ENCODE assay signal across 15 cellular contexts in genomic region chr17:15384142-15384803, GRCh38. TPM values are rescaled to one million over a fixed set of nuclear protein-coding genes. Genes with fewer than 3 reads are reported as not detected.
DNase-seq lines count a peak whose midpoint lies in the region; ATAC-seq, FAIRE-seq and TF ChIP-seq lines count a peak whose summit lies in the region.
"Had no signal": no experiment of that assay in that cellular context is flagged by ENCODE, and none has a peak within 500 bp of the region (broad histone marks: within the 10 kb centered on the region; RNA-seq: fewer than 3 reads in every experiment).

No MANE protein-coding gene starts in this region.

- H3K9me3 ChIP-seq in heart right ventricle, result no peaks in the 10 kb centered on the region
- H3K9me3 ChIP-seq in pancreas, result no peaks in the 10 kb centered on the region
- no peaks in the 10 kb centered on the region for H3K9me3 ChIP-seq in effector memory CD4-positive, alpha-beta T cell (ENCODE audit: control insufficient read depth, low read length)
- H3K9me3 ChIP-seq: BLaER1 had no signal

- peak; percentile 65 to 94 (median 82) for ATAC-seq in heart right ventricle
- ATAC-seq in pancreas, result peak in 3 of 4 donors; percentile 42 to 56 (median 44)
- no peak for ATAC-seq in activated naive CD4-positive, alpha-beta T cell treated with anti-CD3 and anti-CD28 coated beads, Interleukin-2, amount 50 U/mL, for 72 hours
- no peak for ATAC-seq in GM18909 (IDR thresholded peaks at IDR 0.05; ENCODE audit: poor library complexity, unreplicated experiment)
- ATAC-seq: GM12878, WTC11 had no signal

- 43 to 46% methylated on average over 10 of the region's 10 CpGs for WGBS in heart right ventricle, 2 donors
- 60 to 68% methylated on average over 10 of the region's 10 CpGs for WGBS in pancreas, 2 donors

- H3K4me3 ChIP-seq in WI38 (ENCODE audit: low read depth, low read length) (peak overlapping the region; percentile 34), heart right ventricle (peak overlapping the region in 6 of 10 donors; percentile 30 to 37 (median 36)), pancreas (no peak overlapping the region)
- H3K4me3 ChIP-seq in effector memory CD4-positive, alpha-beta T cell (ENCODE audit: insufficient read depth, low read depth, low read length, poor library complexity, severe bottlenecking), result no peak overlapping the region
- H3K4me3 ChIP-seq: BLaER1, GM12878 had no signal

- H3K27me3 ChIP-seq in heart right ventricle, result no peaks in the 10 kb centered on the region
- H3K27me3 ChIP-seq in pancreas, result no peaks in the 10 kb centered on the region
- no peaks in the 10 kb centered on the region for H3K27me3 ChIP-seq in effector memory CD4-positive, alpha-beta T cell (replicated peaks; ENCODE audit: control insufficient read depth, insufficient read depth, low read length, poor library complexity, severe bottlenecking)
- H3K27me3 ChIP-seq: BLaER1 had no signal

- H3K9me3 Mint-ChIP-seq in activated naive CD4-positive, alpha-beta T cell treated with anti-CD3 and anti-CD28 coated beads, Interleukin-2, amount 50 U/mL, for 72 hours, result no peaks in the 10 kb centered on the region
- H3K9me3 Mint-ChIP-seq: activated naive CD4-positive, alpha-beta T cell treated with anti-CD3 and anti-CD28 coated beads, Interleukin-2, amount 50 U/mL, for 24 hours had no signal

- DNase-seq in AG08395 (ENCODE audit: low spot score) (peak; percentile 18), heart right ventricle (peak; percentile 42 to 64), pancreas (no peak), NCI-H446 treated with DMSO at 0.1 percent for 48 hours (lab: John Stamatoyannopoulos, UW) (no peak)
- no peak for DNase-seq in activated naive CD4-positive, alpha-beta T cell treated with anti-CD3 and anti-CD28 coated beads, Interleukin-2, amount 50 U/mL, for 72 hours (ENCODE audit: low spot score in 2 of 2)
- DNase-seq in effector memory CD4-positive, alpha-beta T cell, result no peak
- DNase-seq: stimulated activated naive CD4-positive, alpha-beta T cell had no signal

- no peak for TF ChIP-seq CTCF in WI38 (IDR thresholded peaks at IDR 0.05; ENCODE audit: low read depth, low read length)
- TF ChIP-seq CTCF in heart right ventricle (IDR thresholded peaks at IDR 0.05), result no peak
- TF ChIP-seq CTCF in pancreas (IDR thresholded peaks at IDR 0.05), result no peak

- H3K4me1 ChIP-seq in heart right ventricle (peaks cover 0 to 26% (median 7%) of the 10 kb centered on the region in 9 donors), pancreas (peaks cover 6 to 18% (median 7%) of the 10 kb centered on the region in 3 donors)
- no peaks in the 10 kb centered on the region for H3K4me1 ChIP-seq in effector memory CD4-positive, alpha-beta T cell (ENCODE audit: control insufficient read depth, insufficient read depth, low read length, poor library complexity, severe bottlenecking)
- H3K4me1 ChIP-seq: BLaER1 had no signal

- H3K27ac ChIP-seq in heart right ventricle (peak overlapping the region in 8 of 10 donors; percentile 19 to 72 (median 58)), pancreas (no peak overlapping the region)
- no peak overlapping the region for H3K27ac ChIP-seq in effector memory CD4-positive, alpha-beta T cell (ENCODE audit: insufficient read depth, low read length, poor library complexity, severe bottlenecking)
- H3K27ac ChIP-seq: BLaER1 had no signal

- FAIRE-seq in pancreas (lab: Jason Lieb, UNC), result no peak
- FAIRE-seq: frontal cortex, GM12878 had no signal

- no peaks in the 10 kb centered on the region for H3K36me3 ChIP-seq in heart right ventricle
- H3K36me3 ChIP-seq in pancreas, result no peaks in the 10 kb centered on the region
- no peaks in the 10 kb centered on the region for H3K36me3 ChIP-seq in effector memory CD4-positive, alpha-beta T cell (ENCODE audit: control insufficient read depth, insufficient read depth, low read length)
- H3K36me3 ChIP-seq: BLaER1 had no signal

- H3K36me3 Mint-ChIP-seq in activated naive CD4-positive, alpha-beta T cell treated with anti-CD3 and anti-CD28 coated beads, Interleukin-2, amount 50 U/mL, for 72 hours, result no peaks in the 10 kb centered on the region
- H3K36me3 Mint-ChIP-seq: activated naive CD4-positive, alpha-beta T cell treated with anti-CD3 and anti-CD28 coated beads, Interleukin-2, amount 50 U/mL, for 24 hours; WTC11 had no signal

- intact Hi-C loops in heart right ventricle (cut with DNase I), result no loop called here
- intact Hi-C loops in pancreas (cut with DNase I), result no loop called here

- no peak overlapping the region for H3K27ac Mint-ChIP-seq in activated naive CD4-positive, alpha-beta T cell treated with anti-CD3 and anti-CD28 coated beads, Interleukin-2, amount 50 U/mL, for 72 hours
- H3K27ac Mint-ChIP-seq: activated naive CD4-positive, alpha-beta T cell treated with anti-CD3 and anti-CD28 coated beads, Interleukin-2, amount 50 U/mL, for 24 hours; WTC11 had no signal

RNA-seq across cellular contexts. Expression of gene TEKT3, which starts 42.9 kb away (rescaled TPM):
- 1 to 10 TPM in 1 of 10 donors, under 1 TPM in 6, not detected in 3; 0.26 to 1.1 (median 0.68) TPM for total RNA-seq in heart right ventricle
- polyA plus RNA-seq in heart right ventricle, result under 1 TPM; 0.14 to 0.88 TPM
- total RNA-seq in pancreas, result under 1 TPM in 3 of 6 donors, not detected in 3; 0.23 to 0.43 (median 0.34) TPM
- polyA plus RNA-seq in pancreas, result 1 to 10 TPM; 1.5 to 2.7 TPM
- not detected for total RNA-seq in activated naive CD4-positive, alpha-beta T cell treated with anti-CD3 and anti-CD28 coated beads, Interleukin-2, amount 50 U/mL, for 72 hours
- total RNA-seq: GM12878, HT1080 had no signal

Comparison
In these comparisons a context has a peak if more than half of its experiments do, and no peak if none do; other contexts are left out.
1. DNase-seq: peak in AG08395 (single experiment) and heart right ventricle (2 of 2); none in pancreas (0 of 6), activated naive CD4-positive, alpha-beta T cell treated with anti-CD3 and anti-CD28 coated beads, Interleukin-2, amount 50 U/mL, for 72 hours (0 of 2), NCI-H446 treated with DMSO at 0.1 percent for 48 hours (single experiment) and effector memory CD4-positive, alpha-beta T cell (0 of 3).
2. H3K4me3 ChIP-seq: peak in WI38 (single experiment) and heart right ventricle (6 of 10); none in pancreas (0 of 4) and effector memory CD4-positive, alpha-beta T cell (single experiment).
3. ATAC-seq: peak in heart right ventricle (8 of 8) and pancreas (3 of 4); none in activated naive CD4-positive, alpha-beta T cell treated with anti-CD3 and anti-CD28 coated beads, Interleukin-2, amount 50 U/mL, for 72 hours (0 of 2) and GM18909 (single experiment).
4. H3K27ac ChIP-seq: peak in heart right ventricle (8 of 10); none in pancreas (0 of 4) and effector memory CD4-positive, alpha-beta T cell (single experiment).